ENCODE assay signal across 7 cellular contexts in genomic region chr5:69505306-69505705, GRCh38.
"Had no signal": no experiment of that assay in that cellular context is flagged by ENCODE, and none has a peak within 500 bp of the region (broad histone marks: within the 10 kb centered on the region; RNA-seq: fewer than 3 reads in every experiment).

No MANE protein-coding gene starts in this region.

- H3K9me3 Mint-ChIP-seq: IgD-negative memory B cell had no signal

- FAIRE-seq: HTR-8/SVneo had no signal

- H3K27ac ChIP-seq: HL-60, KMS-11 had no signal

- H3K4me1 Mint-ChIP-seq: IgD-negative memory B cell had no signal

- H3K27ac Mint-ChIP-seq: IgD-negative memory B cell had no signal

- DNase-seq: IMR-90, KBM-7, KG1 had no signal

- H3K9ac ChIP-seq: KMS-11 had no signal

- H3K4me3 Mint-ChIP-seq: IgD-negative memory B cell had no signal

- H3K4me2 ChIP-seq: KMS-11 had no signal

- H3K36me3 Mint-ChIP-seq: IgD-negative memory B cell had no signal
